In genomic region chr4:1370321-1371124, GRCh38 we compare ENCODE assay signal across 21 cellular contexts. TPM values are rescaled to one million over a fixed set of nuclear protein-coding genes. Genes with fewer than 3 reads are reported as not detected.
DNase-seq lines count a peak whose midpoint lies in the region; ATAC-seq, FAIRE-seq and TF ChIP-seq lines count a peak whose summit lies in the region.
"Had no signal": no experiment of that assay in that cellular context is flagged by ENCODE, and none has a peak within 500 bp of the region (broad histone marks: within the 10 kb centered on the region; RNA-seq: fewer than 3 reads in every experiment).

No MANE protein-coding gene starts in this region.

- H3K27me3 ChIP-seq in BE2C (no peaks in the 10 kb centered on the region), HepG2 (ENCODE audit: control insufficient read depth in 1 of 2, insufficient read depth in 2 of 2, low read length in 2 of 2) (no peaks in the 10 kb centered on the region), pancreas (no peaks in the 10 kb centered on the region), mesenchymal stem cell (ENCODE audit: control insufficient read depth in 1 of 2, insufficient read depth in 1 of 2, low read length in 2 of 2) (no peaks in the 10 kb centered on the region), small intestine (ENCODE audit: control insufficient read depth in 2 of 2, insufficient read depth in 2 of 2, low read length in 2 of 2) (no peaks in the 10 kb centered on the region)

- peaks cover 2% of the 10 kb centered on the region for H3K79me1 ChIP-seq in mesenchymal stem cell (replicated peaks; ENCODE audit: low read length, poor library complexity, severe bottlenecking)

- no peaks in the 10 kb centered on the region for H4K20me1 ChIP-seq in HepG2 (ENCODE audit: insufficient read depth, low read length)

- H3K79me2 ChIP-seq in HepG2 (ENCODE audit: insufficient read depth, low read length), result no peaks in the 10 kb centered on the region

- no peaks in the 10 kb centered on the region for H3K9me3 Mint-ChIP-seq in chondrocyte (ENCODE audit: low read depth)
- no peaks in the 10 kb centered on the region for H3K9me3 Mint-ChIP-seq in T-cell
- H3K9me3 Mint-ChIP-seq: IgD-negative memory B cell had no signal

- H4K8ac ChIP-seq in mesenchymal stem cell (ENCODE audit: low read length), result no peak overlapping the region

- TF ChIP-seq POLR2A in HepG2 (IDR thresholded peaks at IDR 0.05; ENCODE audit: insufficient read depth in 1 of 2, low read depth in 2 of 2, low read length in 2 of 2), result no peak

- H3K4me1 ChIP-seq in BE2C, result no peaks in the 10 kb centered on the region
- H3K4me1 ChIP-seq in HepG2 (ENCODE audit: insufficient read depth, low read length), result no peaks in the 10 kb centered on the region
- no peaks in the 10 kb centered on the region for H3K4me1 ChIP-seq in pancreas
- no peaks in the 10 kb centered on the region for H3K4me1 ChIP-seq in mesenchymal stem cell (ENCODE audit: control insufficient read depth, insufficient read depth, low read depth, low read length)
- no peaks in the 10 kb centered on the region for H3K4me1 ChIP-seq in small intestine (ENCODE audit: control insufficient read depth in 2 of 2, insufficient read depth in 1 of 2, low read depth in 1 of 2, low read length in 1 of 2)
- H3K4me1 ChIP-seq: A549, Caco-2 had no signal

- CTCF ChIA-PET in HepG2 (lab: Yijun Ruan, JAX; ENCODE audit: low intra/inter-chr PET ratio, low total read pairs), result no interaction called here
- CTCF ChIA-PET in T-cell (lab: Charles Lee), result no interaction called here

- in situ Hi-C loops in HepG2 (cut with HindIII; ENCODE audit: extremely low pct_ligation_motif_present, low pct_unique_long_range_greater_than_20kb), result no loop called here

- no TSS peak for BruUV-seq in HepG2 (replicated peaks; lab: Mats Ljungman, UMichigan)

- no peak overlapping the region for H2BK15ac ChIP-seq in mesenchymal stem cell (ENCODE audit: low read depth, poor library complexity, severe bottlenecking)

- no peaks in the 10 kb centered on the region for H3K27me3 Mint-ChIP-seq in chondrocyte (ENCODE audit: low read depth)
- no peaks in the 10 kb centered on the region for H3K27me3 Mint-ChIP-seq in T-cell
- H3K27me3 Mint-ChIP-seq: IgD-negative memory B cell had no signal

- no peak overlapping the region for H3K14ac ChIP-seq in mesenchymal stem cell (ENCODE audit: low read length in 2 of 2)

- no peak overlapping the region for H2BK5ac ChIP-seq in mesenchymal stem cell (ENCODE audit: low read depth, low read length, poor library complexity, severe bottlenecking)

- H2AFZ ChIP-seq in HepG2 (ENCODE audit: low read length) (no peak overlapping the region), mesenchymal stem cell (ENCODE audit: low read depth, low read length) (no peak overlapping the region)

- H3K36me3 ChIP-seq in BE2C (peaks cover 2% of the 10 kb centered on the region; the same call in 1 of the 2 replicates), HepG2 (replicated peaks in 1 of 2; ENCODE audit: control insufficient read depth in 1 of 2, insufficient read depth in 2 of 2, low read length in 2 of 2) (peaks cover 4 to 32% of the 10 kb centered on the region in 2 experiments; a peak in 4 of 5 replicates), pancreas (peaks cover 0 to 2% (median 0%) of the 10 kb centered on the region in 3 donors), mesenchymal stem cell (ENCODE audit: control insufficient read depth in 1 of 2, insufficient read depth in 2 of 2, low read depth in 1 of 2, low read length in 2 of 2) (peaks cover 48 to 82% of the 10 kb centered on the region in 2 experiments), small intestine (ENCODE audit: control insufficient read depth in 2 of 2, insufficient read depth in 2 of 2, low read length in 2 of 2) (peaks cover 0 to 5% of the 10 kb centered on the region in 2 donors)
- H3K36me3 ChIP-seq: HAP-1 had no signal

- intact Hi-C loops in HepG2 (cut with micrococcal nuclease; ENCODE audit: unreplicated experiment) (no loop called here), pancreas (cut with DNase I) (no loop called here)

- H3K18ac ChIP-seq in mesenchymal stem cell (ENCODE audit: low read depth in 1 of 2, low read length in 2 of 2), result no peak overlapping the region

- H3K4ac ChIP-seq in mesenchymal stem cell (ENCODE audit: low read depth in 1 of 2, low read length in 2 of 2), result no peak overlapping the region

- no peaks in the 10 kb centered on the region for H3K4me1 Mint-ChIP-seq in chondrocyte (ENCODE audit: low read depth)
- H3K4me1 Mint-ChIP-seq in T-cell, result no peaks in the 10 kb centered on the region
- H3K4me1 Mint-ChIP-seq: IgD-negative memory B cell had no signal

- TF ChIP-seq RAD21 in HepG2 (CRISPR knock-in tag; IDR thresholded peaks at IDR 0.05), result no peak

- DNase-seq in BE2C (peak; percentile 9), chondrocyte (ENCODE audit: low spot score) (peak; percentile 70), HepG2 (ENCODE audit: low spot score) (no peak), pancreas (peak in 3 of 6 donors; percentile 42 to 68 (median 53)), T-cell (no peak), mesenchymal stem cell (no peak), small intestine (no peak)
- DNase-seq: DMS53, NCI-H1930, NCI-H2171, NCI-H446 treated with DMSO at 0.1 percent for 48 hours, NCI-H748 treated with DMSO at 0.1 percent for 48 hours, PC-3 had no signal

- no peak overlapping the region for H2AK5ac ChIP-seq in mesenchymal stem cell (ENCODE audit: low read length, severe bottlenecking)

- FAIRE-seq in HepG2 (lab: Jason Lieb, UNC), result no peak
- no peak for FAIRE-seq in pancreas (lab: Jason Lieb, UNC)
- no peak for FAIRE-seq in small intestine (lab: Jason Lieb, UNC)
- FAIRE-seq: A549, GM12878, GM18507 had no signal

- TF ChIP-seq CTCF in BE2C (IDR thresholded peaks at IDR 0.05; ENCODE audit: low read depth, low read length) (no peak), chondrocyte (IDR thresholded peaks at IDR 0.05) (no peak), HepG2 (CRISPR knock-in tag; IDR thresholded peaks at IDR 0.05) (no peak), pancreas (IDR thresholded peaks at IDR 0.05) (no peak)

- no peak overlapping the region for H2BK120ac ChIP-seq in mesenchymal stem cell (ENCODE audit: low read depth, low read length)

- POLR2A ChIA-PET in HepG2 (lab: Yijun Ruan, JAX), result no interaction called here
- POLR2A ChIA-PET in T-cell (lab: Charles Lee), result no interaction called here

- H2BK12ac ChIP-seq in mesenchymal stem cell (ENCODE audit: low read length in 2 of 2), result no peak overlapping the region

- H3K9me3 ChIP-seq in BE2C (no peaks in the 10 kb centered on the region), HepG2 (ENCODE audit: low read length) (no peaks in the 10 kb centered on the region), pancreas (no peaks in the 10 kb centered on the region), mesenchymal stem cell (ENCODE audit: control insufficient read depth, low read length) (no peaks in the 10 kb centered on the region), small intestine (ENCODE audit: control insufficient read depth, low read depth) (no peaks in the 10 kb centered on the region)
- H3K9me3 ChIP-seq: A549, Caco-2, HAP-1 had no signal

- WGBS in HepG2 (ENCODE audit: low lambda C conversion rate), result 99% methylated on average over 6 of the region's 29 CpGs
- WGBS in pancreas, 2 donors, result 79 to 87% methylated on average over 29 of the region's 29 CpGs
- WGBS in mesenchymal stem cell, result 95% methylated on average over 29 of the region's 29 CpGs
- 93 to 95% (median 93%) methylated on average over 26 to 29 of the region's 29 CpGs for WGBS in small intestine, 3 donors

- H3K9ac ChIP-seq in HepG2 (ENCODE audit: insufficient read depth, low read depth, low read length), result no peak overlapping the region
- no peak overlapping the region for H3K9ac ChIP-seq in mesenchymal stem cell (ENCODE audit: low read length)

- no peak overlapping the region for H3K23ac ChIP-seq in mesenchymal stem cell (ENCODE audit: low read length in 2 of 2)

- H3K4me3 Mint-ChIP-seq in chondrocyte (ENCODE audit: unreplicated experiment) (no peak overlapping the region), T-cell (no peak overlapping the region)
- H3K4me3 Mint-ChIP-seq: IgD-negative memory B cell had no signal

- H3K4me3 ChIP-seq in BE2C (ENCODE audit: low read depth, low read length) (no peak overlapping the region), HepG2 (replicated peaks in 1 of 3; ENCODE audit: insufficient read depth in 1 of 3, low read depth in 2 of 3, low read length in 3 of 3) (no peak overlapping the region), pancreas (no peak overlapping the region), mesenchymal stem cell (ENCODE audit: insufficient read depth in 1 of 2, low read depth in 1 of 2, low read length in 2 of 2) (no peak overlapping the region), small intestine (ENCODE audit: low read depth in 1 of 2, low read length in 2 of 2) (no peak overlapping the region)
- H3K4me3 ChIP-seq: A549, GM12878, HAP-1 had no signal

- ATAC-seq in HepG2, result no peak
- ATAC-seq in pancreas, result peak; percentile 10 to 42 (median 36)
- ATAC-seq in T-cell (replicated peaks in 1 of 4), result no peak
- ATAC-seq: A549, GM12878, PC-3 had no signal

- no peak overlapping the region for H4K91ac ChIP-seq in mesenchymal stem cell (ENCODE audit: low read length)

- H3K4me2 ChIP-seq in HepG2 (ENCODE audit: low read depth, low read length) (no peak overlapping the region), mesenchymal stem cell (ENCODE audit: low read length, poor library complexity, severe bottlenecking) (no peak overlapping the region)
- H3K4me2 ChIP-seq: A549 had no signal

- H3K27ac ChIP-seq in HepG2 (ENCODE audit: extremely low read length, insufficient read depth, low read length), result no peak overlapping the region
- no peak overlapping the region for H3K27ac ChIP-seq in pancreas
- no peak overlapping the region for H3K27ac ChIP-seq in mesenchymal stem cell (ENCODE audit: low read length, poor library complexity, severe bottlenecking)
- H3K27ac ChIP-seq in small intestine (ENCODE audit: low read depth in 1 of 2, low read length in 1 of 2), result no peak overlapping the region
- H3K27ac ChIP-seq: A549 had no signal

- peaks cover 21% of the 10 kb centered on the region for H3K36me3 Mint-ChIP-seq in chondrocyte (ENCODE audit: low read depth)
- H3K36me3 Mint-ChIP-seq in T-cell, result peaks cover 37% of the 10 kb centered on the region

- H3K27ac Mint-ChIP-seq in chondrocyte (ENCODE audit: unreplicated experiment) (no peak overlapping the region), T-cell (no peak overlapping the region)

- no peak for TF ChIP-seq EP300 in HepG2 (IDR thresholded peaks at IDR 0.05; ENCODE audit: low read depth in 2 of 2, low read length in 2 of 2)
- TF ChIP-seq EP300 in HepG2 (CRISPR knock-in tag; IDR thresholded peaks at IDR 0.05; ENCODE audit: borderline replicate concordance), result no peak

RNA-seq across cellular contexts. Expression of gene UVSSA, which starts 23.5 kb away (rescaled TPM):
- 32.7 TPM for polyA plus RNA-seq in BE2C (2012; ENCODE audit: insufficient read depth, insufficient read length, low read depth)
- total RNA-seq in chondrocyte, result 20.7 to 35.1 TPM (median 20.9 TPM) in 3 replicates
- total RNA-seq in HepG2 (2016; rRNA removed; fragmentation: Illumina TruSeq; extraction: Trizol), result 4.6 and 4.8 TPM in 2 replicates
- total RNA-seq in HepG2 (2016; cell fraction: cytosol; rRNA removed; fragmentation: Illumina TruSeq; extraction: Trizol; ENCODE audit: low read depth), result 2.3 and 4.1 TPM in 2 replicates
- total RNA-seq in HepG2 (2016; cell fraction: insoluble cytoplasmic fraction; rRNA removed; fragmentation: Illumina TruSeq; extraction: Trizol), result 3.7 and 4.7 TPM in 2 replicates
- 2.9 and 3.9 TPM in 2 replicates for total RNA-seq in HepG2 (2016; cell fraction: membrane; rRNA removed; fragmentation: Illumina TruSeq; extraction: Trizol)
- 6.9 and 7.1 TPM in 2 replicates for total RNA-seq in HepG2 (2016; cell fraction: nucleus; rRNA removed; fragmentation: Illumina TruSeq; extraction: Trizol)
- 8.4 and 8.6 TPM in 2 replicates for polyA plus RNA-seq in HepG2 (2011; rRNA removed)
- 3.0 and 4.1 TPM in 2 replicates for polyA plus RNA-seq in HepG2 (2011; cell fraction: cytosol; rRNA removed)
- polyA plus RNA-seq in HepG2 (2011; cell fraction: nucleus; rRNA removed), result 80.9 and 90.3 TPM in 2 replicates
- polyA plus RNA-seq in HepG2 (2012), result 7.1 and 7.7 TPM in 2 replicates
- 0.16 and 0.25 TPM in 2 replicates for polyA plus RNA-seq in HepG2 (2016; cell fraction: cytosol; fragmentation: Illumina TruSeq; extraction: Trizol; ENCODE audit: low read depth)
- 3.8 and 4.8 TPM in 2 replicates for polyA plus RNA-seq in HepG2 (2016; cell fraction: insoluble cytoplasmic fraction; fragmentation: Illumina TruSeq; extraction: Trizol; ENCODE audit: low read depth)
- 0.59 and 0.60 TPM in 2 replicates for polyA plus RNA-seq in HepG2 (2016; cell fraction: membrane; fragmentation: Illumina TruSeq; extraction: Trizol; ENCODE audit: low read depth)
- 29.2 and 29.8 TPM in 2 replicates for polyA plus RNA-seq in HepG2 (2016; cell fraction: nucleus; fragmentation: Illumina TruSeq; extraction: Trizol; ENCODE audit: insufficient read depth, low read depth)
- polyA minus RNA-seq in HepG2 (2011; rRNA and poly(A)+ RNA removed; ENCODE audit: low replicate concordance), result 3.9 and 14.3 TPM in 2 replicates
- polyA minus RNA-seq in HepG2 (2011; cell fraction: cytosol; rRNA and poly(A)+ RNA removed), result 3.6 and 4.4 TPM in 2 replicates
- 18.8 and 20.2 TPM in 2 replicates for polyA minus RNA-seq in HepG2 (2011; cell fraction: nucleus; rRNA and poly(A)+ RNA removed)
- 10 to 100 TPM in 5 of 6 donors, 1 to 10 TPM in 1; 9.2 to 24.7 (median 12.4) TPM for total RNA-seq in pancreas
- polyA plus RNA-seq in pancreas, result 10 to 100 TPM; 19.5 to 30.9 TPM
- 10 to 100 TPM; 39.9 to 53.7 (median 42.7) TPM for total RNA-seq in T-cell
- 4.8 TPM for polyA plus RNA-seq in mesenchymal stem cell (2013, experiment 1 of 2)
- 4.3 TPM for polyA plus RNA-seq in mesenchymal stem cell (2013, experiment 2 of 2)
- 10 to 100 TPM in 1 of 3 donors, 1 to 10 TPM in 2; 8.5 to 10.5 (median 9.2) TPM for polyA plus RNA-seq in small intestine

RNA-seq across cellular contexts. Expression of gene NKX1-1, which starts 35.7 kb away (rescaled TPM):
- polyA plus RNA-seq in BE2C (2012; ENCODE audit: insufficient read depth, insufficient read length, low read depth), result not detected
- total RNA-seq in chondrocyte, result not detected in 3 replicates
- not detected in 2 replicates for total RNA-seq in HepG2 (2016; rRNA removed; fragmentation: Illumina TruSeq; extraction: Trizol)
- not detected in 2 replicates for total RNA-seq in HepG2 (2016; cell fraction: cytosol; rRNA removed; fragmentation: Illumina TruSeq; extraction: Trizol; ENCODE audit: low read depth)
- not detected in 2 replicates for total RNA-seq in HepG2 (2016; cell fraction: insoluble cytoplasmic fraction; rRNA removed; fragmentation: Illumina TruSeq; extraction: Trizol)
- not detected in 2 replicates for total RNA-seq in HepG2 (2016; cell fraction: membrane; rRNA removed; fragmentation: Illumina TruSeq; extraction: Trizol)
- not detected in 2 replicates for total RNA-seq in HepG2 (2016; cell fraction: nucleus; rRNA removed; fragmentation: Illumina TruSeq; extraction: Trizol)
- polyA plus RNA-seq in HepG2 (2011; rRNA removed), result not detected in 2 replicates
- not detected in 2 replicates for polyA plus RNA-seq in HepG2 (2011; cell fraction: cytosol; rRNA removed)
- not detected in 2 replicates for polyA plus RNA-seq in HepG2 (2011; cell fraction: nucleus; rRNA removed)
- polyA plus RNA-seq in HepG2 (2012), result not detected in 2 replicates
- polyA plus RNA-seq in HepG2 (2016; cell fraction: cytosol; fragmentation: Illumina TruSeq; extraction: Trizol; ENCODE audit: low read depth), result not detected in 2 replicates
- polyA plus RNA-seq in HepG2 (2016; cell fraction: insoluble cytoplasmic fraction; fragmentation: Illumina TruSeq; extraction: Trizol; ENCODE audit: low read depth), result not detected in 2 replicates
- not detected in 2 replicates for polyA plus RNA-seq in HepG2 (2016; cell fraction: membrane; fragmentation: Illumina TruSeq; extraction: Trizol; ENCODE audit: low read depth)
- polyA plus RNA-seq in HepG2 (2016; cell fraction: nucleus; fragmentation: Illumina TruSeq; extraction: Trizol; ENCODE audit: insufficient read depth, low read depth), result not detected in 2 replicates
- not detected in 2 replicates for polyA minus RNA-seq in HepG2 (2011; rRNA and poly(A)+ RNA removed; ENCODE audit: low replicate concordance)
- polyA minus RNA-seq in HepG2 (2011; cell fraction: cytosol; rRNA and poly(A)+ RNA removed), result not detected in 2 replicates
- not detected in 2 replicates for polyA minus RNA-seq in HepG2 (2011; cell fraction: nucleus; rRNA and poly(A)+ RNA removed)
- total RNA-seq in pancreas, result not detected
- not detected for polyA plus RNA-seq in pancreas
- not detected for total RNA-seq in T-cell
- not detected for polyA plus RNA-seq in mesenchymal stem cell (2013, experiment 1 of 2)
- not detected for polyA plus RNA-seq in mesenchymal stem cell (2013, experiment 2 of 2)
- not detected for polyA plus RNA-seq in small intestine
- total RNA-seq: Caco-2, GM12878, HT-29, LHCN-M2, PC-3 had no signal
- polyA plus RNA-seq: A549, GM12878, IgD-negative memory B cell had no signal

Comparison
In these comparisons a context has a peak if more than half of its experiments do, and no peak if none do; other contexts are left out.
1. DNase-seq: peak in BE2C (single experiment) and chondrocyte (single experiment); none in HepG2 (single experiment), T-cell (0 of 34), mesenchymal stem cell (single experiment) and small intestine (single experiment).
2. ATAC-seq: peak in pancreas (4 of 4); none in HepG2 (single experiment) and T-cell (0 of 4).